6 cellular contexts compared by ENCODE assay signal in the genomic region with DNA sequence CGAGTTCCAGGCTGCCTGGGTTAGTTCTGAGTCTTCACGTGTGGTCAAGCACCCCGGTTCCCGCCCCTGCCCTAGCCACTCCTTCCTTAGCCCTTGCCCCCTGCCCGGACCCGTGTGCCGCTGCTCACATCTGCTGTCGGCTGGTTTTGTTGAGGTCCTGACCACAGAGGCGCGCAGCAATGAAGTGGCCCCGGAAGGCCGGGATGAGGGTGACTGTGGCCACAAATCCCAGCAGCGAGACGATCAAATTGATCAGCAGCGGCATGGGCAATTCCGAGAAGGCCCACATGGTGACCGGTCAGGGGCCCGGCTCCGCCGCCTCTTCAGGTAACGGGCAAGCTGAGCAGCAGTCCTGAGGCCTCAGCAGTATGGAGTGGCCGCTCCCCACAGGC. TPM values are rescaled to one million over a fixed set of nuclear protein-coding genes. Genes with fewer than 3 reads are reported as not detected.
DNase-seq lines count a peak whose midpoint lies in the region; ATAC-seq, FAIRE-seq and TF ChIP-seq lines count a peak whose summit lies in the region.

No MANE protein-coding gene starts in this region.

- H3K9me3 Mint-ChIP-seq in Calu3 (ENCODE audit: low read depth, unreplicated experiment): no peaks in the 10 kb centered on the region

- ATAC-seq in HG02571 (IDR thresholded peaks at IDR 0.05; ENCODE audit: unreplicated experiment) (peak; percentile 20), HepG2 (peak; percentile 68)

- H2AFZ ChIP-seq in HepG2 (ENCODE audit: low read length): peak overlapping the region; percentile 94

- peak in 1 of 2 experiments; percentile 48; a peak in 2 of 4 replicates for TF ChIP-seq POLR2A in HepG2 (IDR thresholded peaks at IDR 0.05; ENCODE audit: insufficient read depth in 1 of 2, low read depth in 2 of 2, low read length in 2 of 2)

- H3K4me1 Mint-ChIP-seq in Calu3 (ENCODE audit: low read depth, unreplicated experiment): peaks cover 9% of the 10 kb centered on the region

- TF ChIP-seq EP300 in HepG2 (IDR thresholded peaks at IDR 0.05; ENCODE audit: low read depth in 2 of 2, low read length in 2 of 2): no peak
- TF ChIP-seq EP300 in HepG2 (CRISPR knock-in tag; IDR thresholded peaks at IDR 0.05; ENCODE audit: borderline replicate concordance): no peak

- H3K36me3 ChIP-seq in WERI-Rb-1 (peaks cover 25% of the 10 kb centered on the region), HepG2 (replicated peaks in 1 of 2; ENCODE audit: control insufficient read depth in 1 of 2, insufficient read depth in 2 of 2, low read length in 2 of 2) (peaks cover 10 to 25% of the 10 kb centered on the region in 2 experiments; a peak in 4 of 5 replicates)

- peak overlapping the region; percentile 98 for H3K27ac Mint-ChIP-seq in Calu3 (ENCODE audit: unreplicated experiment)

- TF ChIP-seq RAD21 in HepG2 (CRISPR knock-in tag; IDR thresholded peaks at IDR 0.05): no peak

- POLR2A ChIA-PET in HepG2 (lab: Yijun Ruan, JAX): interaction anchor here (0.7 to 2.0 kb wide), 10 partner anchors 16 to 309 kb away, joined by 3 to 47 read pairs (median 7); a partner anchor contains a TSS

- TF ChIP-seq CTCF in Calu3 (IDR thresholded peaks at IDR 0.05; ENCODE audit: unreplicated experiment) (no peak), WERI-Rb-1 (IDR thresholded peaks at IDR 0.05; ENCODE audit: low read depth, low read length) (no peak), HepG2 (CRISPR knock-in tag; IDR thresholded peaks at IDR 0.05) (no peak)

- peaks cover 15% of the 10 kb centered on the region for H3K79me2 ChIP-seq in HepG2 (ENCODE audit: insufficient read depth, low read length)

- peaks cover 45% of the 10 kb centered on the region for H3K36me3 Mint-ChIP-seq in Calu3 (ENCODE audit: insufficient read depth, unreplicated experiment)

- peak overlapping the region; percentile 88 for H3K4me3 Mint-ChIP-seq in Calu3 (ENCODE audit: low read depth, unreplicated experiment)

- H3K9me3 ChIP-seq in WERI-Rb-1 (ENCODE audit: severe bottlenecking) (no peaks in the 10 kb centered on the region), HepG2 (ENCODE audit: low read length) (no peaks in the 10 kb centered on the region)

- FAIRE-seq in HepG2 (lab: Jason Lieb, UNC): no peak

- CTCF ChIA-PET in Calu3 (lab: Charles Lee): interaction anchor here (0.6 to 1.7 kb wide), 4 partner anchors 20 to 242 kb away, joined by 3 to 7 read pairs (median 6); a partner anchor contains a TSS
- CTCF ChIA-PET in HepG2 (lab: Yijun Ruan, JAX; ENCODE audit: low intra/inter-chr PET ratio, low total read pairs): no interaction called here

- peak overlapping the region; percentile 96 for H3K4me2 ChIP-seq in HepG2 (ENCODE audit: low read depth, low read length)

- intact Hi-C loops in Calu3 (cut with micrococcal nuclease; ENCODE audit: unreplicated experiment): loop anchor here (5.0 kb wide), 1 partner anchor 96 kb away; no protein-coding TSS in a partner anchor
- intact Hi-C loops in HepG2 (cut with micrococcal nuclease; ENCODE audit: unreplicated experiment): loop anchor here (2.0 kb wide), 1 partner anchor 19 kb away; a partner anchor contains a TSS

- TSS peak; percentile 33 for BruUV-seq in Calu3 (replicated peaks; lab: Mats Ljungman, UMichigan)
- BruUV-seq in HepG2 (replicated peaks; lab: Mats Ljungman, UMichigan): TSS peak; percentile 67

- peak overlapping the region; percentile 98 for H3K27ac ChIP-seq in WERI-Rb-1
- H3K27ac ChIP-seq in HepG2 (ENCODE audit: extremely low read length, insufficient read depth, low read length): peak overlapping the region; percentile 97

- H3K4me3 ChIP-seq in WERI-Rb-1 (ENCODE audit: low read depth, low read length) (peak overlapping the region; percentile 68), HepG2 (replicated peaks in 1 of 3; ENCODE audit: insufficient read depth in 1 of 3, low read depth in 2 of 3, low read length in 3 of 3) (peak overlapping the region; percentile 77 to 91 (median 86))

- peaks cover 31% of the 10 kb centered on the region for H3K4me1 ChIP-seq in HepG2 (ENCODE audit: insufficient read depth, low read length)

- H3K9ac ChIP-seq in HepG2 (ENCODE audit: insufficient read depth, low read depth, low read length): peak overlapping the region; percentile 93

- no peaks in the 10 kb centered on the region for H4K20me1 ChIP-seq in HepG2 (ENCODE audit: insufficient read depth, low read length)

- DNase-seq in Calu3: no peak
- DNase-seq in WERI-Rb-1: no peak
- DNase-seq in HepG2 (ENCODE audit: low spot score): peak; percentile 38
- DNase-seq in GOT3 (lab: John Stamatoyannopoulos, UW): no peak
- no peak for DNase-seq in SIG-M5 treated with dmso at 0.1 percent for 504 hours (lab: John Stamatoyannopoulos, UW; ENCODE audit: unreplicated experiment)

- in situ Hi-C loops in HepG2 (cut with HindIII; ENCODE audit: extremely low pct_ligation_motif_present, low pct_unique_long_range_greater_than_20kb): no loop called here

- H3K27me3 ChIP-seq in WERI-Rb-1 (ENCODE audit: insufficient read depth, low read depth, severe bottlenecking) (no peaks in the 10 kb centered on the region), HepG2 (ENCODE audit: control insufficient read depth in 1 of 2, insufficient read depth in 2 of 2, low read length in 2 of 2) (no peaks in the 10 kb centered on the region; a peak in 1 of 5 replicates)

- no peaks in the 10 kb centered on the region for H3K27me3 Mint-ChIP-seq in Calu3 (ENCODE audit: unreplicated experiment)

- WGBS in HepG2 (ENCODE audit: low lambda C conversion rate): 2% methylated on average over 7 of the region's 22 CpGs

RNA-seq across cellular contexts. Expression of a gene that starts 0.3 kb away (rescaled TPM):
- 46.7 and 47.6 TPM in 2 replicates for total RNA-seq in Calu3 (2022)
- total RNA-seq in HepG2 (2016; rRNA removed; fragmentation: Illumina TruSeq; extraction: Trizol): 15.1 and 37.6 TPM in 2 replicates
- 9.0 and 10.4 TPM in 2 replicates for total RNA-seq in HepG2 (2016; cell fraction: cytosol; rRNA removed; fragmentation: Illumina TruSeq; extraction: Trizol; ENCODE audit: low read depth)
- total RNA-seq in HepG2 (2016; cell fraction: insoluble cytoplasmic fraction; rRNA removed; fragmentation: Illumina TruSeq; extraction: Trizol): 13.6 and 37.2 TPM in 2 replicates
- total RNA-seq in HepG2 (2016; cell fraction: membrane; rRNA removed; fragmentation: Illumina TruSeq; extraction: Trizol): 11.6 and 12.3 TPM in 2 replicates
- 44.3 and 47.6 TPM in 2 replicates for total RNA-seq in HepG2 (2016; cell fraction: nucleus; rRNA removed; fragmentation: Illumina TruSeq; extraction: Trizol)
- polyA plus RNA-seq in HepG2 (2011; rRNA removed): 63.9 and 70.7 TPM in 2 replicates
- 58.3 and 83.9 TPM in 2 replicates for polyA plus RNA-seq in HepG2 (2011; cell fraction: cytosol; rRNA removed)
- polyA plus RNA-seq in HepG2 (2011; cell fraction: nucleus; rRNA removed): 188 and 198 TPM in 2 replicates
- polyA plus RNA-seq in HepG2 (2012): 29.8 and 34.0 TPM in 2 replicates
- polyA plus RNA-seq in HepG2 (2016; cell fraction: cytosol; fragmentation: Illumina TruSeq; extraction: Trizol; ENCODE audit: low read depth): 7.4 and 9.5 TPM in 2 replicates
- 22.6 and 25.1 TPM in 2 replicates for polyA plus RNA-seq in HepG2 (2016; cell fraction: insoluble cytoplasmic fraction; fragmentation: Illumina TruSeq; extraction: Trizol; ENCODE audit: low read depth)
- 11.7 and 14.0 TPM in 2 replicates for polyA plus RNA-seq in HepG2 (2016; cell fraction: membrane; fragmentation: Illumina TruSeq; extraction: Trizol; ENCODE audit: low read depth)
- 111 TPM in 2 replicates for polyA plus RNA-seq in HepG2 (2016; cell fraction: nucleus; fragmentation: Illumina TruSeq; extraction: Trizol; ENCODE audit: insufficient read depth, low read depth)
- 144 and 162 TPM in 2 replicates for polyA minus RNA-seq in HepG2 (2011; rRNA and poly(A)+ RNA removed; ENCODE audit: low replicate concordance)
- polyA minus RNA-seq in HepG2 (2011; cell fraction: cytosol; rRNA and poly(A)+ RNA removed): 27.4 and 33.9 TPM in 2 replicates
- 47.9 and 50.1 TPM in 2 replicates for polyA minus RNA-seq in HepG2 (2011; cell fraction: nucleus; rRNA and poly(A)+ RNA removed)

RNA-seq across cellular contexts. Expression of a gene that starts 5.8 kb away (rescaled TPM):
- total RNA-seq in Calu3 (2022): 7.8 and 9.5 TPM in 2 replicates
- total RNA-seq in HepG2 (2016; rRNA removed; fragmentation: Illumina TruSeq; extraction: Trizol): 1.2 and 3.7 TPM in 2 replicates
- 0.79 and 1.4 TPM in 2 replicates for total RNA-seq in HepG2 (2016; cell fraction: cytosol; rRNA removed; fragmentation: Illumina TruSeq; extraction: Trizol; ENCODE audit: low read depth)
- total RNA-seq in HepG2 (2016; cell fraction: insoluble cytoplasmic fraction; rRNA removed; fragmentation: Illumina TruSeq; extraction: Trizol): 1.5 and 3.1 TPM in 2 replicates
- 1.6 and 1.9 TPM in 2 replicates for total RNA-seq in HepG2 (2016; cell fraction: membrane; rRNA removed; fragmentation: Illumina TruSeq; extraction: Trizol)
- total RNA-seq in HepG2 (2016; cell fraction: nucleus; rRNA removed; fragmentation: Illumina TruSeq; extraction: Trizol): 5.6 and 5.7 TPM in 2 replicates
- polyA plus RNA-seq in HepG2 (2011; rRNA removed): 5.5 and 6.0 TPM in 2 replicates
- 3.1 and 3.8 TPM in 2 replicates for polyA plus RNA-seq in HepG2 (2011; cell fraction: cytosol; rRNA removed)
- polyA plus RNA-seq in HepG2 (2011; cell fraction: nucleus; rRNA removed): 19.5 and 20.9 TPM in 2 replicates
- 3.6 and 6.9 TPM in 2 replicates for polyA plus RNA-seq in HepG2 (2012)
- polyA plus RNA-seq in HepG2 (2016; cell fraction: cytosol; fragmentation: Illumina TruSeq; extraction: Trizol; ENCODE audit: low read depth): 0.15 and 0.31 TPM in 2 replicates
- 1.6 and 2.4 TPM in 2 replicates for polyA plus RNA-seq in HepG2 (2016; cell fraction: insoluble cytoplasmic fraction; fragmentation: Illumina TruSeq; extraction: Trizol; ENCODE audit: low read depth)
- polyA plus RNA-seq in HepG2 (2016; cell fraction: membrane; fragmentation: Illumina TruSeq; extraction: Trizol; ENCODE audit: low read depth): 1.5 TPM in 2 replicates
- 13.0 and 14.1 TPM in 2 replicates for polyA plus RNA-seq in HepG2 (2016; cell fraction: nucleus; fragmentation: Illumina TruSeq; extraction: Trizol; ENCODE audit: insufficient read depth, low read depth)
- 12.9 and 18.4 TPM in 2 replicates for polyA minus RNA-seq in HepG2 (2011; rRNA and poly(A)+ RNA removed; ENCODE audit: low replicate concordance)
- polyA minus RNA-seq in HepG2 (2011; cell fraction: cytosol; rRNA and poly(A)+ RNA removed): 2.0 and 5.5 TPM in 2 replicates
- polyA minus RNA-seq in HepG2 (2011; cell fraction: nucleus; rRNA and poly(A)+ RNA removed): 10.0 and 17.3 TPM in 2 replicates

RNA-seq across cellular contexts. Expression of a gene that starts 16.7 kb away (rescaled TPM):
- total RNA-seq in Calu3 (2022) (35.2 and 39.6 TPM in 2 replicates), HepG2 (2016; rRNA removed; fragmentation: Illumina TruSeq; extraction: Trizol) (9.4 and 14.0 TPM in 2 replicates)
- 11.3 and 12.0 TPM in 2 replicates for total RNA-seq in HepG2 (2016; cell fraction: cytosol; rRNA removed; fragmentation: Illumina TruSeq; extraction: Trizol; ENCODE audit: low read depth)
- 10.3 and 11.8 TPM in 2 replicates for total RNA-seq in HepG2 (2016; cell fraction: insoluble cytoplasmic fraction; rRNA removed; fragmentation: Illumina TruSeq; extraction: Trizol)
- total RNA-seq in HepG2 (2016; cell fraction: membrane; rRNA removed; fragmentation: Illumina TruSeq; extraction: Trizol): 17.7 and 22.9 TPM in 2 replicates
- total RNA-seq in HepG2 (2016; cell fraction: nucleus; rRNA removed; fragmentation: Illumina TruSeq; extraction: Trizol): 19.9 and 22.9 TPM in 2 replicates
- polyA plus RNA-seq in HepG2 (2011; rRNA removed): 46.8 and 46.9 TPM in 2 replicates
- polyA plus RNA-seq in HepG2 (2011; cell fraction: cytosol; rRNA removed): 36.8 and 52.6 TPM in 2 replicates
- 114 and 141 TPM in 2 replicates for polyA plus RNA-seq in HepG2 (2011; cell fraction: nucleus; rRNA removed)
- polyA plus RNA-seq in HepG2 (2012): 25.3 and 27.5 TPM in 2 replicates
- 41.8 and 50.4 TPM in 2 replicates for polyA plus RNA-seq in HepG2 (2016; cell fraction: cytosol; fragmentation: Illumina TruSeq; extraction: Trizol; ENCODE audit: low read depth)
- polyA plus RNA-seq in HepG2 (2016; cell fraction: insoluble cytoplasmic fraction; fragmentation: Illumina TruSeq; extraction: Trizol; ENCODE audit: low read depth): 59.7 and 64.5 TPM in 2 replicates
- 48.2 and 57.5 TPM in 2 replicates for polyA plus RNA-seq in HepG2 (2016; cell fraction: membrane; fragmentation: Illumina TruSeq; extraction: Trizol; ENCODE audit: low read depth)
- 85.4 and 92.8 TPM in 2 replicates for polyA plus RNA-seq in HepG2 (2016; cell fraction: nucleus; fragmentation: Illumina TruSeq; extraction: Trizol; ENCODE audit: insufficient read depth, low read depth)
- 40.3 and 66.3 TPM in 2 replicates for polyA minus RNA-seq in HepG2 (2011; rRNA and poly(A)+ RNA removed; ENCODE audit: low replicate concordance)
- 14.4 and 18.5 TPM in 2 replicates for polyA minus RNA-seq in HepG2 (2011; cell fraction: cytosol; rRNA and poly(A)+ RNA removed)
- polyA minus RNA-seq in HepG2 (2011; cell fraction: nucleus; rRNA and poly(A)+ RNA removed): 22.6 and 26.1 TPM in 2 replicates

RNA-seq across cellular contexts. Expression of a gene that starts 20.0 kb away (rescaled TPM):
- total RNA-seq in Calu3 (2022): 21.8 and 22.6 TPM in 2 replicates
- total RNA-seq in HepG2 (2016; rRNA removed; fragmentation: Illumina TruSeq; extraction: Trizol): 13.3 and 15.1 TPM in 2 replicates
- total RNA-seq in HepG2 (2016; cell fraction: cytosol; rRNA removed; fragmentation: Illumina TruSeq; extraction: Trizol; ENCODE audit: low read depth): 19.3 and 21.2 TPM in 2 replicates
- 13.0 and 15.1 TPM in 2 replicates for total RNA-seq in HepG2 (2016; cell fraction: insoluble cytoplasmic fraction; rRNA removed; fragmentation: Illumina TruSeq; extraction: Trizol)
- total RNA-seq in HepG2 (2016; cell fraction: membrane; rRNA removed; fragmentation: Illumina TruSeq; extraction: Trizol): 11.9 and 13.6 TPM in 2 replicates
- 14.0 and 18.0 TPM in 2 replicates for total RNA-seq in HepG2 (2016; cell fraction: nucleus; rRNA removed; fragmentation: Illumina TruSeq; extraction: Trizol)
- polyA plus RNA-seq in HepG2 (2011; rRNA removed): 21.4 and 27.5 TPM in 2 replicates
- polyA plus RNA-seq in HepG2 (2011; cell fraction: cytosol; rRNA removed): 15.9 and 17.5 TPM in 2 replicates
- polyA plus RNA-seq in HepG2 (2011; cell fraction: nucleus; rRNA removed): 47.6 and 50.8 TPM in 2 replicates
- 8.2 and 13.4 TPM in 2 replicates for polyA plus RNA-seq in HepG2 (2012)
- polyA plus RNA-seq in HepG2 (2016; cell fraction: cytosol; fragmentation: Illumina TruSeq; extraction: Trizol; ENCODE audit: low read depth): 2.5 and 2.6 TPM in 2 replicates
- polyA plus RNA-seq in HepG2 (2016; cell fraction: insoluble cytoplasmic fraction; fragmentation: Illumina TruSeq; extraction: Trizol; ENCODE audit: low read depth): 14.5 and 17.5 TPM in 2 replicates
- polyA plus RNA-seq in HepG2 (2016; cell fraction: membrane; fragmentation: Illumina TruSeq; extraction: Trizol; ENCODE audit: low read depth): 4.6 and 5.7 TPM in 2 replicates
- 29.7 and 32.0 TPM in 2 replicates for polyA plus RNA-seq in HepG2 (2016; cell fraction: nucleus; fragmentation: Illumina TruSeq; extraction: Trizol; ENCODE audit: insufficient read depth, low read depth)
- polyA minus RNA-seq in HepG2 (2011; rRNA and poly(A)+ RNA removed; ENCODE audit: low replicate concordance): 40.6 and 44.8 TPM in 2 replicates
- 12.8 and 13.3 TPM in 2 replicates for polyA minus RNA-seq in HepG2 (2011; cell fraction: cytosol; rRNA and poly(A)+ RNA removed)
- polyA minus RNA-seq in HepG2 (2011; cell fraction: nucleus; rRNA and poly(A)+ RNA removed): 32.8 and 34.8 TPM in 2 replicates

RNA-seq across cellular contexts. Expression of a gene that starts 33.7 kb away (rescaled TPM):
- total RNA-seq in Calu3 (2022) (15.1 and 15.8 TPM in 2 replicates), HepG2 (2016; rRNA removed; fragmentation: Illumina TruSeq; extraction: Trizol) (21.6 and 23.3 TPM in 2 replicates)
- total RNA-seq in HepG2 (2016; cell fraction: cytosol; rRNA removed; fragmentation: Illumina TruSeq; extraction: Trizol; ENCODE audit: low read depth): 6.4 and 6.5 TPM in 2 replicates
- total RNA-seq in HepG2 (2016; cell fraction: insoluble cytoplasmic fraction; rRNA removed; fragmentation: Illumina TruSeq; extraction: Trizol): 21.3 and 22.8 TPM in 2 replicates
- 9.2 and 11.1 TPM in 2 replicates for total RNA-seq in HepG2 (2016; cell fraction: membrane; rRNA removed; fragmentation: Illumina TruSeq; extraction: Trizol)
- 21.4 and 23.5 TPM in 2 replicates for total RNA-seq in HepG2 (2016; cell fraction: nucleus; rRNA removed; fragmentation: Illumina TruSeq; extraction: Trizol)
- 13.7 and 18.9 TPM in 2 replicates for polyA plus RNA-seq in HepG2 (2011; rRNA removed)
- polyA plus RNA-seq in HepG2 (2011; cell fraction: cytosol; rRNA removed): 9.2 and 10.9 TPM in 2 replicates
- 37.3 and 44.1 TPM in 2 replicates for polyA plus RNA-seq in HepG2 (2011; cell fraction: nucleus; rRNA removed)
- 15.7 and 19.6 TPM in 2 replicates for polyA plus RNA-seq in HepG2 (2012)
- polyA plus RNA-seq in HepG2 (2016; cell fraction: cytosol; fragmentation: Illumina TruSeq; extraction: Trizol; ENCODE audit: low read depth): 4.7 and 5.9 TPM in 2 replicates
- 21.2 and 24.0 TPM in 2 replicates for polyA plus RNA-seq in HepG2 (2016; cell fraction: insoluble cytoplasmic fraction; fragmentation: Illumina TruSeq; extraction: Trizol; ENCODE audit: low read depth)
- 7.4 and 8.7 TPM in 2 replicates for polyA plus RNA-seq in HepG2 (2016; cell fraction: membrane; fragmentation: Illumina TruSeq; extraction: Trizol; ENCODE audit: low read depth)
- 43.3 and 60.4 TPM in 2 replicates for polyA plus RNA-seq in HepG2 (2016; cell fraction: nucleus; fragmentation: Illumina TruSeq; extraction: Trizol; ENCODE audit: insufficient read depth, low read depth)
- polyA minus RNA-seq in HepG2 (2011; rRNA and poly(A)+ RNA removed; ENCODE audit: low replicate concordance): 22.7 and 23.9 TPM in 2 replicates
- polyA minus RNA-seq in HepG2 (2011; cell fraction: cytosol; rRNA and poly(A)+ RNA removed): 8.7 and 13.0 TPM in 2 replicates
- polyA minus RNA-seq in HepG2 (2011; cell fraction: nucleus; rRNA and poly(A)+ RNA removed): 23.0 and 26.8 TPM in 2 replicates
